In the genomic region with DNA sequence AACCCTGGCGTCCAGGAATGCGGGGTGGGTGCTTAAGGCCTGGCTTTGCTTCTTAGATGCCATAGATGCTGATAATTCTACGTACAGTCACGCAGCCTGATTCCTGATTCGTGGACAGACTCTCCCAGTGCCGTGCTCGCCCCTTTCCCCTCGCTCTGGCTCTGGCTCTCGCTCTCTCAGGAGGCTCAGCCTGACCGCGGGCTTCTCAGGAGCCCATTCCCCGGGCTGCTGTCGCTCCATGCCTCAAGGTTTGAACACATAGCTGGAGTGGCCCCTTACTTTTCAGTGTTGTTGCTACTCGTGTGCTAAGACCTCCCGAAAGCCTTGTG, we compare ENCODE assay signal across 8 cellular contexts. TPM values are rescaled to one million over a fixed set of nuclear protein-coding genes. Genes with fewer than 3 reads are reported as not detected.
DNase-seq lines count a peak whose midpoint lies in the region; ATAC-seq and TF ChIP-seq lines count a peak whose summit lies in the region.

No MANE protein-coding gene starts in this region.

- POLR2A ChIA-PET in CD4-positive, alpha-beta T cell (lab: Charles Lee), result interaction anchor here (0.7 to 1.9 kb wide), 4 partner anchors 11 to 829 kb away, joined by 3 to 21 read pairs (median 4); a partner anchor contains a TSS
- POLR2A ChIA-PET in activated CD8-positive, alpha-beta T cell treated with anti-CD3 and anti-CD28 coated beads, Interleukin-2, amount 10 ng/mL, durations not matched to agents 7 days and 5 days (lab: Charles Lee), result interaction anchor here (1.0 to 1.2 kb wide), 3 partner anchors 58 to 193 kb away, joined by 3 to 5 read pairs (median 4); no protein-coding TSS in a partner anchor

- H3K27ac Mint-ChIP-seq in CD4-positive, alpha-beta T cell, result peak overlapping the region; percentile 98
- peak overlapping the region; percentile 94 for H3K27ac Mint-ChIP-seq in activated CD8-positive, alpha-beta T cell treated with anti-CD3 and anti-CD28 coated beads, Interleukin-2, amount 10 ng/mL, durations not matched to agents 7 days and 5 days

- peak overlapping the region; percentile 98 for H3K4me3 Mint-ChIP-seq in CD4-positive, alpha-beta T cell
- H3K4me3 Mint-ChIP-seq in activated CD8-positive, alpha-beta T cell treated with anti-CD3 and anti-CD28 coated beads, Interleukin-2, amount 10 ng/mL, durations not matched to agents 7 days and 5 days, result peak overlapping the region; percentile 89

- TF ChIP-seq CTCF in CD4-positive, alpha-beta T cell (IDR thresholded peaks at IDR 0.05), result no peak

- peak; percentile 21 for ATAC-seq in CD4-positive, alpha-beta T cell (ENCODE audit: poor library complexity)
- peak; percentile 16 for ATAC-seq in GM19025 (IDR thresholded peaks at IDR 0.05; ENCODE audit: low read depth, unreplicated experiment)
- peak; percentile 24 for ATAC-seq in HG03342 (IDR thresholded peaks at IDR 0.05; ENCODE audit: unreplicated experiment)
- peak; percentile 49 for ATAC-seq in activated CD8-positive, alpha-beta T cell treated with anti-CD3 and anti-CD28 coated beads, Interleukin-2, amount 10 ng/mL, durations not matched to agents 7 days and 5 days
- ATAC-seq in left cardiac atrium, result peak; percentile 61 to 84

- no peaks in the 10 kb centered on the region for H3K27me3 ChIP-seq in CD4-positive, alpha-beta T cell (ENCODE audit: control insufficient read depth, insufficient read depth, low read length)

- H3K27ac ChIP-seq in CD4-positive, alpha-beta T cell (ENCODE audit: low read depth, low read length), result peak overlapping the region; percentile 59

- no peaks in the 10 kb centered on the region for H3K9me3 Mint-ChIP-seq in CD4-positive, alpha-beta T cell
- no peaks in the 10 kb centered on the region for H3K9me3 Mint-ChIP-seq in activated CD8-positive, alpha-beta T cell treated with anti-CD3 and anti-CD28 coated beads, Interleukin-2, amount 10 ng/mL, durations not matched to agents 7 days and 5 days (ENCODE audit: insufficient read depth)

- no peaks in the 10 kb centered on the region for H3K27me3 Mint-ChIP-seq in CD4-positive, alpha-beta T cell
- H3K27me3 Mint-ChIP-seq in activated CD8-positive, alpha-beta T cell treated with anti-CD3 and anti-CD28 coated beads, Interleukin-2, amount 10 ng/mL, durations not matched to agents 7 days and 5 days (ENCODE audit: low read depth), result no peaks in the 10 kb centered on the region

- no peaks in the 10 kb centered on the region for H3K9me3 ChIP-seq in CD4-positive, alpha-beta T cell (ENCODE audit: control insufficient read depth, low read length)

- CTCF ChIA-PET in CD4-positive, alpha-beta T cell (lab: Charles Lee), result interaction anchor here (0.8 to 2.1 kb wide), 3 partner anchors 9 to 59 kb away, joined by 3 to 12 read pairs (median 3); a partner anchor contains a TSS
- CTCF ChIA-PET in activated CD8-positive, alpha-beta T cell treated with anti-CD3 and anti-CD28 coated beads, Interleukin-2, amount 10 ng/mL, durations not matched to agents 7 days and 5 days (lab: Charles Lee), result interaction anchor here (1.0 to 1.5 kb wide), 2 partner anchors 62 to 194 kb away, joined by 4 to 5 read pairs; no protein-coding TSS in a partner anchor

- peaks cover 24% of the 10 kb centered on the region for H3K36me3 Mint-ChIP-seq in CD4-positive, alpha-beta T cell (ENCODE audit: low read depth)
- peaks cover 2% of the 10 kb centered on the region for H3K36me3 Mint-ChIP-seq in activated CD8-positive, alpha-beta T cell treated with anti-CD3 and anti-CD28 coated beads, Interleukin-2, amount 10 ng/mL, durations not matched to agents 7 days and 5 days (ENCODE audit: low read depth)

- intact Hi-C loops in CD4-positive, alpha-beta T cell (cut with DNase I, micrococcal nuclease), result loop anchor here in 1 of 2 experiments (2.0 kb wide), 1 partner anchor 61 kb away; no protein-coding TSS in a partner anchor
- intact Hi-C loops in left cardiac atrium (cut with DNase I), result loop anchor here in 1 of 2 donors (10.0 kb wide), 1 partner anchor 61 kb away; a partner anchor contains a TSS

- peak in 1 of 10 experiments; percentile 2 for DNase-seq in CD4-positive, alpha-beta T cell
- DNase-seq in activated CD8-positive, alpha-beta T cell treated with anti-CD3 and anti-CD28 coated beads, Interleukin-2, amount 10 ng/mL, durations not matched to agents 7 days and 5 days, result no peak
- DNase-seq in left cardiac atrium (no peak), renal cortical epithelial cell (ENCODE audit: low read depth) (peak; percentile 8), NAMALWA (ENCODE audit: low spot score) (no peak)
- DNase-seq in central memory CD4-positive, alpha-beta T cell, result no peak

- peaks cover 42% of the 10 kb centered on the region for H3K4me1 Mint-ChIP-seq in CD4-positive, alpha-beta T cell (ENCODE audit: low read depth)
- H3K4me1 Mint-ChIP-seq in activated CD8-positive, alpha-beta T cell treated with anti-CD3 and anti-CD28 coated beads, Interleukin-2, amount 10 ng/mL, durations not matched to agents 7 days and 5 days (ENCODE audit: low read depth), result peaks cover 13% of the 10 kb centered on the region

RNA-seq across cellular contexts. Expression of a gene that starts 0.8 kb away (rescaled TPM):
- 1 to 10 TPM; 1.3 to 2.1 TPM for total RNA-seq in CD4-positive, alpha-beta T cell
- total RNA-seq in activated CD8-positive, alpha-beta T cell treated with anti-CD3 and anti-CD28 coated beads, Interleukin-2, amount 10 ng/mL, durations not matched to agents 7 days and 5 days, result 1 to 10 TPM; 1.7 to 1.8 TPM
- total RNA-seq in left cardiac atrium (1 to 10 TPM in 1 of 2 donors, under 1 TPM in 1; 0.88 to 1.2 TPM), renal cortical epithelial cell (under 0.01 and 1.8 TPM in 2 replicates)

RNA-seq across cellular contexts. Expression of a gene that starts 59.2 kb away (rescaled TPM):
- 1 to 10 TPM; 7.8 to 8.7 TPM for total RNA-seq in CD4-positive, alpha-beta T cell
- total RNA-seq in activated CD8-positive, alpha-beta T cell treated with anti-CD3 and anti-CD28 coated beads, Interleukin-2, amount 10 ng/mL, durations not matched to agents 7 days and 5 days, result 10 to 100 TPM; 15.6 to 18.7 TPM
- total RNA-seq in left cardiac atrium (10 to 100 TPM in 1 of 2 donors, 1 to 10 TPM in 1; 6.8 to 10.1 TPM), renal cortical epithelial cell (13.0 and 16.3 TPM in 2 replicates)

Comparison
In these comparisons a context has a peak if more than half of its experiments do, and no peak if none do; other contexts are left out.
1. ATAC-seq: peak in every context shown above with its lines; median percentile 72 in left cardiac atrium; 49 in activated CD8-positive, alpha-beta T cell treated with anti-CD3 and anti-CD28 coated beads, Interleukin-2, amount 10 ng/mL, durations not matched to agents 7 days and 5 days; 24 in HG03342; 21 in CD4-positive, alpha-beta T cell; 16 in GM19025.